In genomic region chr6:109381747-109382575, GRCh38 we compare ENCODE assay signal across 8 cellular contexts. TPM values are rescaled to one million over a fixed set of nuclear protein-coding genes. Genes with fewer than 3 reads are reported as not detected.
DNase-seq lines count a peak whose midpoint lies in the region; ATAC-seq and TF ChIP-seq lines count a peak whose summit lies in the region.

CD164 (minus strand) TSS chr6:109382467; CDS start chr6:109382378, 89 bp downstream.

- peak within 1 kb of the TSS; percentile 99 to 100 (median 100) for H3K27ac Mint-ChIP-seq in CD14-positive monocyte

- peak in 1 of 2 donors; percentile 90 for TF ChIP-seq POLR2A in lower leg skin (IDR thresholded peaks at IDR 0.05)

- TF ChIP-seq CTCF in CD14-positive monocyte (IDR thresholded peaks at IDR 0.05) (no peak), lower leg skin (IDR thresholded peaks at IDR 0.05) (no peak)

- H3K4me3 ChIP-seq in lower leg skin (ENCODE audit: low read depth, poor library complexity, severe bottlenecking): peak within 1 kb of the TSS; percentile 92

- H3K9me3 Mint-ChIP-seq in CD14-positive monocyte: no peaks in the 10 kb centered on the region

- H3K36me3 Mint-ChIP-seq in CD14-positive monocyte: peaks cover 25% of the 10 kb centered on the region in 2 donors

- intact Hi-C loops in CD14-positive monocyte (cut with micrococcal nuclease): loop anchor here (2.0 to 10.0 kb wide), 5 partner anchors 75 to 825 kb away; partner anchors contain the start of genes CEP57L1 (in 1 of the 2), MICAL1 (in 1 of the 2) and SESN1 (in 1 of the 2)
- intact Hi-C loops in lower leg skin (cut with DNase I; ENCODE audit: low total_unique reads): loop anchor here (10.0 kb wide), 1 partner anchor 197 kb away; no protein-coding TSS in a partner anchor

- H3K27me3 Mint-ChIP-seq in CD14-positive monocyte (ENCODE audit: low read depth in 3 of 3): no peaks in the 10 kb centered on the region

- peak within 1 kb of the TSS; percentile 91 to 95 for H3K4me3 Mint-ChIP-seq in CD14-positive monocyte

- 0 to 1% methylated on average over 34 to 61 of the region's 93 CpGs for WGBS in lower leg skin, 2 donors

- ATAC-seq in GM19372 (IDR thresholded peaks at IDR 0.05; ENCODE audit: low read depth, unreplicated experiment) (peak; percentile 41), HG03521 (IDR thresholded peaks at IDR 0.05; ENCODE audit: unreplicated experiment) (peak; percentile 48)

- DNase-seq in CD14-positive monocyte (ENCODE audit: low spot score) (peak; percentile 91), NCI-H774 (lab: John Stamatoyannopoulos, UW) (peak; percentile 99), dermis microvascular lymphatic vessel endothelial cell (ENCODE audit: low read depth in 2 of 2) (peak; percentile 89 to 95), lower leg skin (ENCODE audit: low spot score in 2 of 2) (peak; percentile 91 to 98)
- DNase-seq in activated CD4-positive, alpha-beta T cell treated with anti-CD3 and anti-CD28 coated beads, Interleukin-2, amount 50 U/mL, for 48 hours: peak; percentile 91 to 94
- DNase-seq in stimulated activated CD4-positive, alpha-beta T cell treated with anti-CD3 and anti-CD28 coated beads, Interleukin-4, amount 100 ng/mL, for 4 hours: peak; percentile 91 to 93

- H3K4me1 Mint-ChIP-seq in CD14-positive monocyte: peaks cover 56% of the 10 kb centered on the region

RNA-seq across cellular contexts. Expression of gene CD164, which starts in this region (rescaled TPM):
- 100 to 1,000 TPM; 272 to 392 TPM for polyA plus RNA-seq in CD14-positive monocyte
- total RNA-seq in dermis microvascular lymphatic vessel endothelial cell (122 and 135 TPM in 2 replicates), lower leg skin (100 to 1,000 TPM; 136 to 179 (median 147) TPM)

Comparison
In these comparisons a context has a peak if more than half of its experiments do, and no peak if none do; other contexts are left out.
1. Peak in every context shown above with its lines: DNase-seq, ATAC-seq and H3K4me3 ChIP-seq.